In the genomic region with DNA sequence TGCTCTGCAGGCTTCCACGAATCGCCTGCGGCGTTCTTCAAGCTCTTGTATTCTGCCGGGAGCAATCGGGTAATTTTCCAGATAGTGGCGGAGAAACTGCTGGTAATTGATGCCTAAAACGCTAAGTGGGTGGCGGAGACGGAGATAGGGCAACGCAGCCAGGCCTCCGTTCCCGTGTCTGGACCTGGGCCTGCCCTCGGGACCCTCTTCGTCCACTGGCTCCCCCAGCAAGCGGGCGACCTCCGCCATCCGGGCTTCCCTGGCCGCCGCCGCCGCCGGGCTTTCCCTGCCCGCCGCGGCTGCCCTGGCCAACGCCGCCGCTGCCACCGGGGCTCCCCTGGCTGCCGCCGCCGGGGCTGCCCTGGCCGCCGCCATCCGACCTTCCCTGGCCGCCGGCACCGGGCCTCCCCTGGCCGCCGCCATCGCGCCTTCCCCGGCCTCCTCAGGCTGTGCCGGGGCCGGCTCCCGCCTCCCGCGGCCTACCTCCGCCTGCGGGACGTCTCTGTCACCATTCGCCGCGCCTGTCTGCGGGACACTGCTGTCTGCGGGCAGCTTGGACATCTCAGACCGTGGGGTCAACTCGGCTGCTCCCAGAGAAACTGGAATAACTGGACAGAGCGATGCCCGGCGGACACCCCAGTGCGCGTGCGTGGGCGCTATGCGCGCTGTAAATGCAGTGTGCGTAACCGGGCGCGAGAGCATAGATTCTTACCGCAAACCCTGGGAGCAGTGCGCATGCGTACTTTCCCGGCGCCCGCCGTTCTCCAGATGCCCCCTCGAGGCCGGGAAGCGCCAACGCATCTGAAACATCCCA, we compare ENCODE assay signal across 8 cellular contexts. TPM values are rescaled to one million over a fixed set of nuclear protein-coding genes. Genes with fewer than 3 reads are reported as not detected.
A peak's percentile ranks its signal among the peaks of the same experiment; 100 is the strongest.
DNase-seq lines count a peak whose midpoint lies in the region; ATAC-seq, FAIRE-seq and TF ChIP-seq lines count a peak whose summit lies in the region.

TSS of gene EID2 (minus strand) at position 643 of the 814 bp plus-strand sequence. CDS start at position 561, 82 bp downstream.

- H3K27me3 ChIP-seq in BJ (ENCODE audit: control insufficient read depth, insufficient read depth, low read length) = no peaks in the 10 kb centered on the region

- peaks cover 19% of the 10 kb centered on the region for H3K36me3 Mint-ChIP-seq in activated CD4-positive, alpha-beta T cell treated with anti-CD3 and anti-CD28 coated beads, Interleukin-2, amount 10 ng/mL, durations not matched to agents 24 days and 14 days (ENCODE audit: low read depth)

- peak within 1 kb of the TSS; percentile 87 for H3K4me3 ChIP-seq in BJ (ENCODE audit: low read depth, low read length)

- peaks cover 42% of the 10 kb centered on the region for H3K4me1 Mint-ChIP-seq in activated CD4-positive, alpha-beta T cell treated with anti-CD3 and anti-CD28 coated beads, Interleukin-2, amount 10 ng/mL, durations not matched to agents 24 days and 14 days

- ATAC-seq in HG03469 (IDR thresholded peaks at IDR 0.05; ENCODE audit: unreplicated experiment) (peak; percentile 42), left colon (peak; percentile 99)

- H3K27ac Mint-ChIP-seq in activated CD4-positive, alpha-beta T cell treated with anti-CD3 and anti-CD28 coated beads, Interleukin-2, amount 10 ng/mL, durations not matched to agents 24 days and 14 days = peak within 1 kb of the TSS; percentile 96

- POLR2A ChIA-PET in BJ (lab: Charles Lee) = no interaction called here

- no peaks in the 10 kb centered on the region for H3K36me3 ChIP-seq in BJ (ENCODE audit: control insufficient read depth, insufficient read depth, low read length)

- H3K4me3 Mint-ChIP-seq in activated CD4-positive, alpha-beta T cell treated with anti-CD3 and anti-CD28 coated beads, Interleukin-2, amount 10 ng/mL, durations not matched to agents 24 days and 14 days = peak within 1 kb of the TSS; percentile 91

- no peaks in the 10 kb centered on the region for H3K9me3 Mint-ChIP-seq in activated CD4-positive, alpha-beta T cell treated with anti-CD3 and anti-CD28 coated beads, Interleukin-2, amount 10 ng/mL, durations not matched to agents 24 days and 14 days

- peak; percentile 95 for FAIRE-seq in GM19239 (lab: Jason Lieb, UNC)

- CTCF ChIA-PET in BJ (lab: Yijun Ruan, JAX) = interaction anchor here (1.0 to 5.1 kb wide), 5 partner anchors 9 to 294 kb away, joined by 3 to 28 read pairs (median 4); partner anchors contain the start of genes DYRK1B and PLEKHG2

- peaks cover 3% of the 10 kb centered on the region for H3K27me3 Mint-ChIP-seq in activated CD4-positive, alpha-beta T cell treated with anti-CD3 and anti-CD28 coated beads, Interleukin-2, amount 10 ng/mL, durations not matched to agents 24 days and 14 days

- TF ChIP-seq CTCF in BJ (IDR thresholded peaks at IDR 0.05; ENCODE audit: insufficient read depth, low read depth, low read length) = peak; percentile 90

- DNase-seq in BJ (ENCODE audit: low read depth) (peak; percentile 62), GM19239 (ENCODE audit: insufficient read length, low spot score) (peak; percentile 95), NCI-H526 (lab: John Stamatoyannopoulos, UW) (peak; percentile 84 to 96), cortex of kidney (lab: John Stamatoyannopoulos, UW) (peak; percentile 50), left colon (peak; percentile 93 to 97)
- DNase-seq in activated CD4-positive, alpha-beta T cell treated with anti-CD3 and anti-CD28 coated beads, Interleukin-2, amount 10 ng/mL, durations not matched to agents 24 days and 14 days = peak; percentile 98
- DNase-seq in stimulated activated CD4-positive, alpha-beta T cell treated with anti-CD3 and anti-CD28 coated beads, Interleukin-1b, Interleukin-23, amount 100 ng/mL, for 48 hours = peak; percentile 96

- intact Hi-C loops in activated CD4-positive, alpha-beta T cell treated with anti-CD3 and anti-CD28 coated beads, Interleukin-2, amount 10 ng/mL, durations not matched to agents 24 days and 14 days (cut with micrococcal nuclease) = loop anchor here (5.0 kb wide), 1 partner anchor 138 kb away; no protein-coding TSS in a partner anchor
- intact Hi-C loops in left colon (cut with DNase I, micrococcal nuclease) = loop anchor here in 1 of 2 donors (10.0 kb wide), 2 partner anchors 65 to 95 kb away; partner anchors contain the start of gene SUPT5H

RNA-seq across cellular contexts. Expression of gene EID2, which starts in this region (rescaled TPM):
- polyA plus RNA-seq in BJ (2011; rRNA removed) = 5.5 and 7.9 TPM in 2 replicates
- 2.1 and 2.2 TPM in 2 replicates for polyA minus RNA-seq in BJ (2011; rRNA and poly(A)+ RNA removed)
- 17.2 and 17.6 TPM in 2 replicates for total RNA-seq in activated CD4-positive, alpha-beta T cell treated with anti-CD3 and anti-CD28 coated beads, Interleukin-2, amount 10 ng/mL, durations not matched to agents 24 days and 14 days
- 10 to 100 TPM; 10.4 to 10.6 TPM for total RNA-seq in left colon

Comparison
In these comparisons a context has a peak if more than half of its experiments do, and no peak if none do; other contexts are left out.
1. Peak in every context shown above with its lines: DNase-seq, ATAC-seq and H3K4me3 ChIP-seq.